ENCODE assay signal across 1 cellular context in the genomic region with DNA sequence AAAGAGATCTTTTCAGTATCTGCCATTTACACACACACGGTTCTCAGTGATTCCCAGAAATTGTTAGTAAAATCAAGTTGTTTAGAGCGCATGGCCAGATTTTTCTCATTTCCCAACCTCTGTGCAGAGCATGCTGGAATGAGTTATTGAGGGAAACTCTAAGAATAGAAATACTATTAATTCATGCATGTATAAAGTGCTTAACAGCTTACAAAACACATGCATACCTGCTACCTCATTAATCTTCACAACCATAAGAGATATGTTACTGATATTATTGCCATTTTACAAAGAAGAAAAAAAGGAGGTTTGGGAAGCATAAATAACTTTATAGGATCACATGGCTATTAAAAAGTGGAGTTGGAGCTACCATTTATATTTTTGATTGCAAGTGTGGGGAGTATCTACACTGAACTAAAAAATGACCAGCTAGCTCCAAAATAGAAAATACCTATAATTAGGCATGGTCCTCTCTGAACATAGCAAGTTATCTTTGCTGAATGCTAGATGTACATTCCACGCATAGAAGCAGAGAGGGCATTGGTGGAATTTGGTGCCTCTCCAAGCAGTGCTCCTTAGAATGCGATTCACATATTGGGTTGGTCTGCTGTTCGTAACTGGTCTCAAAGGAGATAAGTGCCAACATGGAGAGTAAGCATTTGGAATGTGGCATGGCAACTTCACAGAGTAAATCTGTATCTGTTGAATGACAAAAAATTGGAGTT.
TF ChIP-seq lines count a peak whose summit lies in the region.

No MANE protein-coding gene starts in this region.

TF ChIP-seq in SK-N-SH, 30 proteins besides CTCF, POLR2A, EP300 and RAD21 (continued from another document):
- TF ChIP-seq, protein P1, sequence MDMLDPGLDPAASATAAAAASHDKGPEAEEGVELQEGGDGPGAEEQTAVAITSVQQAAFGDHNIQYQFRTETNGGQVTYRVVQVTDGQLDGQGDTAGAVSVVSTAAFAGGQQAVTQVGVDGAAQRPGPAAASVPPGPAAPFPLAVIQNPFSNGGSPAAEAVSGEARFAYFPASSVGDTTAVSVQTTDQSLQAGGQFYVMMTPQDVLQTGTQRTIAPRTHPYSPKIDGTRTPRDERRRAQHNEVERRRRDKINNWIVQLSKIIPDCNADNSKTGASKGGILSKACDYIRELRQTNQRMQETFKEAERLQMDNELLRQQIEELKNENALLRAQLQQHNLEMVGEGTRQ (IDR thresholded peaks at IDR 0.05; ENCODE audit: borderline replicate concordance, low read depth, low read length): no peak
- no peak for TF ChIP-seq SIN3A (IDR thresholded peaks at IDR 0.05; ENCODE audit: borderline replicate concordance, low read depth, low read length)
- TF ChIP-seq GATA2 (CRISPR knock-in tag; IDR thresholded peaks at IDR 0.05): no peak
- no peak for TF ChIP-seq MEF2A (IDR thresholded peaks at IDR 0.05; ENCODE audit: borderline replicate concordance, low read depth)
- TF ChIP-seq, protein P2, sequence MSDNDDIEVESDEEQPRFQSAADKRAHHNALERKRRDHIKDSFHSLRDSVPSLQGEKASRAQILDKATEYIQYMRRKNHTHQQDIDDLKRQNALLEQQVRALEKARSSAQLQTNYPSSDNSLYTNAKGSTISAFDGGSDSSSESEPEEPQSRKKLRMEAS (IDR thresholded peaks at IDR 0.05; ENCODE audit: low read depth): no peak
- TF ChIP-seq NRF1 (IDR thresholded peaks at IDR 0.05; ENCODE audit: low read depth, low read length): no peak
- TF ChIP-seq, protein P3, sequence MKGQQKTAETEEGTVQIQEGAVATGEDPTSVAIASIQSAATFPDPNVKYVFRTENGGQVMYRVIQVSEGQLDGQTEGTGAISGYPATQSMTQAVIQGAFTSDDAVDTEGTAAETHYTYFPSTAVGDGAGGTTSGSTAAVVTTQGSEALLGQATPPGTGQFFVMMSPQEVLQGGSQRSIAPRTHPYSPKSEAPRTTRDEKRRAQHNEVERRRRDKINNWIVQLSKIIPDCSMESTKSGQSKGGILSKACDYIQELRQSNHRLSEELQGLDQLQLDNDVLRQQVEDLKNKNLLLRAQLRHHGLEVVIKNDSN (IDR thresholded peaks at IDR 0.05; ENCODE audit: borderline replicate concordance, low read depth): no peak
- TF ChIP-seq, protein P4, sequence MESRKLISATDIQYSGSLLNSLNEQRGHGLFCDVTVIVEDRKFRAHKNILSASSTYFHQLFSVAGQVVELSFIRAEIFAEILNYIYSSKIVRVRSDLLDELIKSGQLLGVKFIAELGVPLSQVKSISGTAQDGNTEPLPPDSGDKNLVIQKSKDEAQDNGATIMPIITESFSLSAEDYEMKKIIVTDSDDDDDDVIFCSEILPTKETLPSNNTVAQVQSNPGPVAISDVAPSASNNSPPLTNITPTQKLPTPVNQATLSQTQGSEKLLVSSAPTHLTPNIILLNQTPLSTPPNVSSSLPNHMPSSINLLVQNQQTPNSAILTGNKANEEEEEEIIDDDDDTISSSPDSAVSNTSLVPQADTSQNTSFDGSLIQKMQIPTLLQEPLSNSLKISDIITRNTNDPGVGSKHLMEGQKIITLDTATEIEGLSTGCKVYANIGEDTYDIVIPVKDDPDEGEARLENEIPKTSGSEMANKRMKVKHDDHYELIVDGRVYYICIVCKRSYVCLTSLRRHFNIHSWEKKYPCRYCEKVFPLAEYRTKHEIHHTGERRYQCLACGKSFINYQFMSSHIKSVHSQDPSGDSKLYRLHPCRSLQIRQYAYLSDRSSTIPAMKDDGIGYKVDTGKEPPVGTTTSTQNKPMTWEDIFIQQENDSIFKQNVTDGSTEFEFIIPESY (IDR thresholded peaks at IDR 0.05; ENCODE audit: borderline replicate concordance, low read depth): no peak
- TF ChIP-seq FOXJ3 (CRISPR knock-in tag; IDR thresholded peaks at IDR 0.05): no peak
- no peak for TF ChIP-seq JUND (IDR thresholded peaks at IDR 0.05)
- no peak for TF ChIP-seq YY1 (IDR thresholded peaks at IDR 0.05; ENCODE audit: low read depth)
- TF ChIP-seq MXI1 (IDR thresholded peaks at IDR 0.05; ENCODE audit: low read depth, low read length): no peak
- no peak for TF ChIP-seq NFIC (IDR thresholded peaks at IDR 0.05; ENCODE audit: borderline replicate concordance)
- TF ChIP-seq TAF1 (IDR thresholded peaks at IDR 0.05; ENCODE audit: borderline replicate concordance, low read depth, low read length): no peak
- TF ChIP-seq POLR2AphosphoS5 (IDR thresholded peaks at IDR 0.05; ENCODE audit: low read depth, low read length): no peak
